In genomic region chr17:28717578-28718316, GRCh38 we compare ENCODE assay signal across 1 cellular context.
TF ChIP-seq lines count a peak whose summit lies in the region.

Gene RAB34, minus strand, starts transcription at chr17:28717868. Its CDS starts 602 bp downstream, at chr17:28717266.

TF ChIP-seq in K562, 482 proteins besides CTCF, POLR2A, EP300 and RAD21 (continued from another document):
- TF ChIP-seq TSHZ1 (CRISPR knock-in tag; IDR thresholded peaks at IDR 0.05) (no peak), HDAC1 (IDR thresholded peaks at IDR 0.05) (no peak), ZNF518B (CRISPR knock-in tag; IDR thresholded peaks at IDR 0.05) (no peak), HMG20B (CRISPR knock-in tag; IDR thresholded peaks at IDR 0.05) (no peak), ZNF766 (CRISPR knock-in tag; conservative IDR thresholded peaks at IDR 0.05) (no peak), RCOR1 (IDR thresholded peaks at IDR 0.05; ENCODE audit: borderline replicate concordance in 1 of 2, low read depth in 2 of 2, low read length in 2 of 2) (no peak), REST (CRISPR knock-in tag; IDR thresholded peaks at IDR 0.05; ENCODE audit: low read depth) (no peak), CBFA2T3 (IDR thresholded peaks at IDR 0.05) (no peak), RBFOX2 (IDR thresholded peaks at IDR 0.05; ENCODE audit: low read depth, low read length) (no peak), RHOXF2B (CRISPR knock-in tag; conservative IDR thresholded peaks at IDR 0.05) (no peak)
